In genomic region chr12:367972-368371, GRCh38 we compare ENCODE assay signal across 22 cellular contexts. TPM values are rescaled to one million over a fixed set of nuclear protein-coding genes. Genes with fewer than 3 reads are reported as not detected.
DNase-seq lines count a peak whose midpoint lies in the region; ATAC-seq and TF ChIP-seq lines count a peak whose summit lies in the region.
"Had no signal": no experiment of that assay in that cellular context is flagged by ENCODE, and none has a peak within 500 bp of the region (broad histone marks: within the 10 kb centered on the region; RNA-seq: fewer than 3 reads in every experiment).

No MANE protein-coding gene starts in this region.

- H3K27ac Mint-ChIP-seq in activated T-cell treated with anti-CD3 and anti-CD28 coated beads, Interleukin-2, amount 50 U/mL, for 72 hours = peak overlapping the region; percentile 90
- peak overlapping the region; percentile 19 to 56 for H3K27ac Mint-ChIP-seq in natural killer cell
- peak overlapping the region in 1 of 2 donors; percentile 1 for H3K27ac Mint-ChIP-seq in natural killer cell treated with Interleukin-12 subunit alpha and Interleukin-12 subunit beta and Interleukin-15 and Interleukin-18, amount 100 ng/mL, for 72 hours
- peak overlapping the region; percentile 13 for H3K27ac Mint-ChIP-seq in central memory CD8-positive, alpha-beta T cell (ENCODE audit: low read depth)
- H3K27ac Mint-ChIP-seq: CD14-positive monocyte; CD4-positive, alpha-beta T cell had no signal

- no peak for TF ChIP-seq CTCF in natural killer cell (IDR thresholded peaks at IDR 0.05)

- no peaks in the 10 kb centered on the region for H3K27me3 Mint-ChIP-seq in activated T-cell treated with anti-CD3 and anti-CD28 coated beads, Interleukin-2, amount 50 U/mL, for 72 hours (ENCODE audit: low read depth)
- no peaks in the 10 kb centered on the region for H3K27me3 Mint-ChIP-seq in natural killer cell (ENCODE audit: low read depth in 2 of 2)
- H3K27me3 Mint-ChIP-seq in natural killer cell treated with Interleukin-12 subunit alpha and Interleukin-12 subunit beta and Interleukin-15 and Interleukin-18, amount 100 ng/mL, for 72 hours = no peaks in the 10 kb centered on the region
- no peaks in the 10 kb centered on the region for H3K27me3 Mint-ChIP-seq in central memory CD8-positive, alpha-beta T cell
- H3K27me3 Mint-ChIP-seq: CD4-positive, alpha-beta T cell; CD8-positive, alpha-beta memory T cell had no signal

- no peaks in the 10 kb centered on the region for H3K4me1 Mint-ChIP-seq in activated T-cell treated with anti-CD3 and anti-CD28 coated beads, Interleukin-2, amount 50 U/mL, for 72 hours (ENCODE audit: low read depth)
- H3K4me1 Mint-ChIP-seq in natural killer cell = peaks cover 16 to 27% of the 10 kb centered on the region in 2 donors
- H3K4me1 Mint-ChIP-seq in natural killer cell treated with Interleukin-12 subunit alpha and Interleukin-12 subunit beta and Interleukin-15 and Interleukin-18, amount 100 ng/mL, for 72 hours (ENCODE audit: low read depth in 2 of 2) = peaks cover 8 to 10% of the 10 kb centered on the region in 2 donors
- peaks cover 23% of the 10 kb centered on the region for H3K4me1 Mint-ChIP-seq in central memory CD8-positive, alpha-beta T cell
- H3K4me1 Mint-ChIP-seq: CD14-positive monocyte had no signal

- ATAC-seq in activated T-cell treated with anti-CD3 and anti-CD28 coated beads, Interleukin-2, amount 50 U/mL, for 72 hours (replicated peaks in 1 of 2) = no peak
- no peak for ATAC-seq in natural killer cell
- no peak for ATAC-seq in natural killer cell treated with Interleukin-12 subunit alpha and Interleukin-12 subunit beta and Interleukin-15 and Interleukin-18, amount 100 ng/mL, for 72 hours
- no peak for ATAC-seq in central memory CD8-positive, alpha-beta T cell (replicated peaks; ENCODE audit: extremely low read depth, poor library complexity, severe bottlenecking)
- ATAC-seq in HG02571 (IDR thresholded peaks at IDR 0.05; ENCODE audit: unreplicated experiment) = no peak
- ATAC-seq: GM12878 had no signal

- peaks cover 1 to 3% of the 10 kb centered on the region in 2 donors for H3K9me3 Mint-ChIP-seq in activated T-cell treated with anti-CD3 and anti-CD28 coated beads, Interleukin-2, amount 50 U/mL, for 72 hours
- no peaks in the 10 kb centered on the region for H3K9me3 Mint-ChIP-seq in natural killer cell
- H3K9me3 Mint-ChIP-seq in natural killer cell treated with Interleukin-12 subunit alpha and Interleukin-12 subunit beta and Interleukin-15 and Interleukin-18, amount 100 ng/mL, for 72 hours = no peaks in the 10 kb centered on the region
- H3K9me3 Mint-ChIP-seq in central memory CD8-positive, alpha-beta T cell = no peaks in the 10 kb centered on the region

- intact Hi-C loops in natural killer cell (cut with micrococcal nuclease) = no loop called here

- no peak overlapping the region for H3K4me3 Mint-ChIP-seq in activated T-cell treated with anti-CD3 and anti-CD28 coated beads, Interleukin-2, amount 50 U/mL, for 72 hours
- H3K4me3 Mint-ChIP-seq in natural killer cell = no peak overlapping the region
- H3K4me3 Mint-ChIP-seq in natural killer cell treated with Interleukin-12 subunit alpha and Interleukin-12 subunit beta and Interleukin-15 and Interleukin-18, amount 100 ng/mL, for 72 hours = no peak overlapping the region
- H3K4me3 Mint-ChIP-seq in central memory CD8-positive, alpha-beta T cell = no peak overlapping the region
- H3K4me3 Mint-ChIP-seq: CD14-positive monocyte; CD4-positive, alpha-beta T cell; CD8-positive, alpha-beta memory T cell had no signal

- H3K36me3 Mint-ChIP-seq in activated T-cell treated with anti-CD3 and anti-CD28 coated beads, Interleukin-2, amount 50 U/mL, for 72 hours (ENCODE audit: insufficient read depth in 2 of 2) = peaks cover 20 to 60% of the 10 kb centered on the region in 2 donors
- peaks cover 13% of the 10 kb centered on the region for H3K36me3 Mint-ChIP-seq in natural killer cell
- H3K36me3 Mint-ChIP-seq in natural killer cell treated with Interleukin-12 subunit alpha and Interleukin-12 subunit beta and Interleukin-15 and Interleukin-18, amount 100 ng/mL, for 72 hours = peaks cover 41% of the 10 kb centered on the region
- H3K36me3 Mint-ChIP-seq in central memory CD8-positive, alpha-beta T cell (ENCODE audit: insufficient read depth) = peaks cover 50% of the 10 kb centered on the region

- no peak for DNase-seq in activated T-cell treated with anti-CD3 and anti-CD28 coated beads, Interleukin-2, amount 50 U/mL, for 72 hours
- DNase-seq in activated T-cell treated with anti-CD3 and anti-CD28 coated beads, Interleukin-2, amount 50 U/mL, for 48 hours = no peak
- DNase-seq in natural killer cell (no peak), epidermal melanocyte (ENCODE audit: insufficient read length, low spot score) (no peak), ecto neural progenitor cell (ENCODE audit: low spot score) (no peak)
- DNase-seq in natural killer cell treated with Interleukin-12 subunit alpha and Interleukin-12 subunit beta and Interleukin-15 and Interleukin-18, amount 100 ng/mL, for 72 hours (ENCODE audit: low spot score) = no peak
- no peak for DNase-seq in central memory CD8-positive, alpha-beta T cell (ENCODE audit: low spot score in 2 of 2)
- DNase-seq: ACHN; AML-193; BE2C; CD4-positive, alpha-beta T cell; CD8-positive, alpha-beta memory T cell; DMS 273 treated with DMSO at 0.1 percent for 48 hours; DMS79; EL; GDM1; GM23248; H7; HCEC 1CT had no signal

RNA-seq across cellular contexts. Expression of gene KDM5A, which starts 21.1 kb away (rescaled TPM):
- total RNA-seq in activated T-cell treated with anti-CD3 and anti-CD28 coated beads, Interleukin-2, amount 50 U/mL, for 72 hours = 100 to 1,000 TPM in 1 of 2 donors, 10 to 100 TPM in 1; 75.0 to 103 TPM
- total RNA-seq in natural killer cell = 100 to 1,000 TPM; 175 to 194 (median 184) TPM
- 100 to 1,000 TPM; 109 to 124 TPM for total RNA-seq in natural killer cell treated with Interleukin-12 subunit alpha and Interleukin-12 subunit beta and Interleukin-15 and Interleukin-18, amount 100 ng/mL, for 72 hours

RNA-seq across cellular contexts. Expression of gene CCDC77, which starts 33.5 kb away (rescaled TPM):
- 10 to 100 TPM; 11.2 to 18.9 TPM for total RNA-seq in activated T-cell treated with anti-CD3 and anti-CD28 coated beads, Interleukin-2, amount 50 U/mL, for 72 hours
- total RNA-seq in natural killer cell = 10 to 100 TPM; 10.9 to 18.5 (median 15.1) TPM
- total RNA-seq in natural killer cell treated with Interleukin-12 subunit alpha and Interleukin-12 subunit beta and Interleukin-15 and Interleukin-18, amount 100 ng/mL, for 72 hours = 10 to 100 TPM; 13.4 to 23.4 TPM
